In genomic region chr15:65979316-65979715, GRCh38 we compare ENCODE assay signal across 13 cellular contexts.
DNase-seq lines count a peak whose midpoint lies in the region; ATAC-seq and TF ChIP-seq lines count a peak whose summit lies in the region.
"Had no signal": no experiment of that assay in that cellular context is flagged by ENCODE, and none has a peak within 500 bp of the region (broad histone marks: within the 10 kb centered on the region; RNA-seq: fewer than 3 reads in every experiment).

No MANE protein-coding gene starts in this region.

- peaks cover 12% of the 10 kb centered on the region for H3K4me1 Mint-ChIP-seq in activated naive CD4-positive, alpha-beta T cell treated with anti-CD3 and anti-CD28 coated beads, Interleukin-2, amount 10 ng/mL, durations not matched to agents 7 days and 5 days
- H3K4me1 Mint-ChIP-seq in type B pancreatic cell (ENCODE audit: unreplicated experiment): peaks cover 10% of the 10 kb centered on the region

- CTCF ChIA-PET in activated naive CD4-positive, alpha-beta T cell treated with anti-CD3 and anti-CD28 coated beads, Interleukin-2, amount 10 ng/mL, durations not matched to agents 7 days and 5 days (lab: Charles Lee): no interaction called here

- H3K4me3 Mint-ChIP-seq in activated naive CD4-positive, alpha-beta T cell treated with anti-CD3 and anti-CD28 coated beads, Interleukin-2, amount 10 ng/mL, durations not matched to agents 7 days and 5 days: no peak overlapping the region
- no peak overlapping the region for H3K4me3 Mint-ChIP-seq in type B pancreatic cell
- H3K4me3 Mint-ChIP-seq: memory B cell had no signal

- H3K36me3 Mint-ChIP-seq in activated naive CD4-positive, alpha-beta T cell treated with anti-CD3 and anti-CD28 coated beads, Interleukin-2, amount 10 ng/mL, durations not matched to agents 7 days and 5 days: no peaks in the 10 kb centered on the region
- no peaks in the 10 kb centered on the region for H3K36me3 Mint-ChIP-seq in type B pancreatic cell
- H3K36me3 Mint-ChIP-seq: memory B cell had no signal

- no peaks in the 10 kb centered on the region for H3K36me3 ChIP-seq in heart left ventricle
- H3K36me3 ChIP-seq: tibial artery had no signal

- peaks cover 7 to 66% (median 29%) of the 10 kb centered on the region in 9 donors for H3K27me3 ChIP-seq in heart left ventricle

- no peaks in the 10 kb centered on the region for H3K9me3 Mint-ChIP-seq in activated naive CD4-positive, alpha-beta T cell treated with anti-CD3 and anti-CD28 coated beads, Interleukin-2, amount 10 ng/mL, durations not matched to agents 7 days and 5 days
- H3K9me3 Mint-ChIP-seq in type B pancreatic cell: no peaks in the 10 kb centered on the region
- H3K9me3 Mint-ChIP-seq: memory B cell had no signal

- H3K4me1 ChIP-seq in heart left ventricle: peaks cover 0 to 8% (median 1%) of the 10 kb centered on the region in 12 donors

- H3K4me3 ChIP-seq in heart left ventricle (no peak overlapping the region), coronary artery (no peak overlapping the region)
- H3K4me3 ChIP-seq: hepatocyte, tibial artery had no signal

- no peaks in the 10 kb centered on the region for H3K9me3 ChIP-seq in heart left ventricle
- H3K9me3 ChIP-seq: tibial artery had no signal

- DNase-seq in heart left ventricle: peak in 4 of 5 donors; percentile 28 to 55 (median 36)
- DNase-seq in Right ventricle myocardium inferior (ENCODE audit: missing footprints): no peak
- DNase-seq in NCI-H2171 treated with DMSO at 0.1 percent for 48 hours (lab: John Stamatoyannopoulos, UW): peak; percentile 59
- DNase-seq in activated naive CD4-positive, alpha-beta T cell treated with anti-CD3 and anti-CD28 coated beads, Interleukin-2, amount 10 ng/mL, durations not matched to agents 7 days and 5 days: no peak
- DNase-seq in type B pancreatic cell (ENCODE audit: extremely low spot score, unreplicated experiment): no peak
- DNase-seq in coronary artery (ENCODE audit: low spot score): no peak
- DNase-seq: activated naive CD4-positive, alpha-beta T cell treated with Interleukin-2 at 50 U/mL for 16 hours; tibial artery had no signal

- H3K27ac Mint-ChIP-seq in activated naive CD4-positive, alpha-beta T cell treated with anti-CD3 and anti-CD28 coated beads, Interleukin-2, amount 10 ng/mL, durations not matched to agents 7 days and 5 days: no peak overlapping the region
- no peak overlapping the region for H3K27ac Mint-ChIP-seq in type B pancreatic cell
- H3K27ac Mint-ChIP-seq: memory B cell had no signal

- intact Hi-C loops in heart left ventricle (cut with DNase I): loop anchor here in 2 of 10 donors (5.0 kb wide), 2 partner anchors 213 to 308 kb away; no protein-coding TSS in a partner anchor
- intact Hi-C loops in Right ventricle myocardium inferior (cut with DNase I): no loop called here

- TF ChIP-seq CTCF in heart left ventricle (IDR thresholded peaks at IDR 0.05) (no peak), type B pancreatic cell (conservative IDR thresholded peaks at IDR 0.05) (no peak), coronary artery (IDR thresholded peaks at IDR 0.05) (no peak)

- ATAC-seq in heart left ventricle (peak in 2 of 4 donors; percentile 18 to 49), Right ventricle myocardium inferior (no peak), esophagus mucosa (peak; percentile 37), HG02973 (IDR thresholded peaks at IDR 0.05; ENCODE audit: unreplicated experiment) (no peak)
- ATAC-seq: HCT116 had no signal

- no peak for TF ChIP-seq POLR2A in heart left ventricle (IDR thresholded peaks at IDR 0.05)

- H3K27ac ChIP-seq in heart left ventricle: no peak overlapping the region
- H3K27ac ChIP-seq in coronary artery: no peak overlapping the region
- H3K27ac ChIP-seq: hepatocyte, tibial artery had no signal

- H3K27me3 Mint-ChIP-seq in activated naive CD4-positive, alpha-beta T cell treated with anti-CD3 and anti-CD28 coated beads, Interleukin-2, amount 10 ng/mL, durations not matched to agents 7 days and 5 days: peaks cover 74% of the 10 kb centered on the region
- peaks cover 43% of the 10 kb centered on the region for H3K27me3 Mint-ChIP-seq in type B pancreatic cell

- 44 to 66% (median 58%) methylated on average over 7 of the region's 7 CpGs for WGBS in heart left ventricle, 4 donors

Comparison
In these comparisons a context has a peak if more than half of its experiments do, and no peak if none do; other contexts are left out.
1. DNase-seq: peak in heart left ventricle (4 of 5) and NCI-H2171 treated with DMSO at 0.1 percent for 48 hours (single experiment); none in Right ventricle myocardium inferior (single experiment), activated naive CD4-positive, alpha-beta T cell treated with anti-CD3 and anti-CD28 coated beads, Interleukin-2, amount 10 ng/mL, durations not matched to agents 7 days and 5 days (single experiment), type B pancreatic cell (single experiment) and coronary artery (single experiment).